In genomic region chr10:70934701-70935100, GRCh38 we compare ENCODE assay signal across 18 cellular contexts. TPM values are rescaled to one million over a fixed set of nuclear protein-coding genes. Genes with fewer than 3 reads are reported as not detected.
DNase-seq lines count a peak whose midpoint lies in the region; ATAC-seq, FAIRE-seq and TF ChIP-seq lines count a peak whose summit lies in the region.
"Had no signal": no experiment of that assay in that cellular context is flagged by ENCODE, and none has a peak within 500 bp of the region (broad histone marks: within the 10 kb centered on the region; RNA-seq: fewer than 3 reads in every experiment).

No MANE protein-coding gene starts in this region.

- H3K9ac ChIP-seq in HUES6 (ENCODE audit: low read length), result peak overlapping the region; percentile 20
- H3K9ac ChIP-seq in H1 (replicated peaks in 1 of 4; ENCODE audit: extremely low read depth in 1 of 4, low read depth in 3 of 4, low read length in 3 of 4), result no peak overlapping the region
- H3K9ac ChIP-seq in neuronal stem cell (ENCODE audit: low read depth, low read length, poor library complexity), result no peak overlapping the region

- FAIRE-seq in H1 (lab: Jason Lieb, UNC), result no peak
- FAIRE-seq: D721Med, GM12878, GM19239 had no signal

- no peaks in the 10 kb centered on the region for H3K9me3 ChIP-seq in HUES6 (ENCODE audit: control insufficient read depth, insufficient read depth, low read depth, low read length)
- no peaks in the 10 kb centered on the region for H3K9me3 ChIP-seq in H1 (ENCODE audit: insufficient read depth in 2 of 2, low read depth in 1 of 2, low read length in 1 of 2)
- no peaks in the 10 kb centered on the region for H3K9me3 ChIP-seq in neuronal stem cell (replicated peaks in 1 of 2; ENCODE audit: control insufficient read depth in 2 of 2, insufficient read depth in 1 of 2, low read depth in 1 of 2, low read length in 2 of 2)

- H4K91ac ChIP-seq in H1 (replicated peaks; ENCODE audit: insufficient read length, low read length), result no peak overlapping the region
- no peak overlapping the region for H4K91ac ChIP-seq in neuronal stem cell (ENCODE audit: low read depth, low read length, poor library complexity)

- H3K27me3 ChIP-seq in HUES6 (ENCODE audit: control insufficient read depth, insufficient read depth, low read length) (no peaks in the 10 kb centered on the region; the same call in 1 of the 2 replicates), H1 (replicated peaks in 1 of 4; ENCODE audit: control insufficient read depth in 3 of 4, extremely low read depth in 1 of 4, insufficient read depth in 3 of 4, low read length in 3 of 4) (no peaks in the 10 kb centered on the region; a peak in 1 of 7 replicates), neuronal stem cell (ENCODE audit: control insufficient read depth in 3 of 3, insufficient read depth in 3 of 3, low read depth in 1 of 3, low read length in 3 of 3) (peaks cover 0 to 68% (median 2%) of the 10 kb centered on the region in 3 experiments)

- H3K4me3 ChIP-seq in HUES6 (ENCODE audit: low read depth, low read length) (no peak overlapping the region), H1 (ENCODE audit: extremely low read depth in 1 of 4, insufficient read depth in 2 of 4, low read depth in 3 of 4, low read length in 4 of 4) (no peak overlapping the region), neuronal stem cell (ENCODE audit: low read length in 2 of 2) (no peak overlapping the region)
- H3K4me3 ChIP-seq: GM12878 had no signal

- no peak overlapping the region; the same call in 1 of the 2 replicates for H2BK5ac ChIP-seq in H1 (ENCODE audit: low read depth, low read length)
- no peak overlapping the region for H2BK5ac ChIP-seq in neuronal stem cell (ENCODE audit: low read length)

- H2AFZ ChIP-seq in H1 (ENCODE audit: low read length), result no peak overlapping the region
- no peak overlapping the region for H2AFZ ChIP-seq in neuronal stem cell (ENCODE audit: low read length)

- H3K56ac ChIP-seq in H1 (replicated peaks; ENCODE audit: insufficient read length, low read depth, low read length), result no peak overlapping the region

- no peak overlapping the region for H3K4ac ChIP-seq in H1 (replicated peaks; ENCODE audit: insufficient read length, low read depth, low read length)
- H3K4ac ChIP-seq in neuronal stem cell (ENCODE audit: low read length), result no peak overlapping the region

- H3K27ac ChIP-seq in HUES6 (ENCODE audit: low read depth, low read length) (no peak overlapping the region), H1 (ENCODE audit: low read depth, low read length) (peak overlapping the region; percentile 36; the same call in 1 of the 2 replicates), neuronal stem cell (replicated peaks; ENCODE audit: low read length) (no peak overlapping the region)

- H3K79me2 ChIP-seq in H1 (ENCODE audit: control insufficient read depth in 1 of 2, insufficient read depth in 2 of 2, low read length in 2 of 2), result no peaks in the 10 kb centered on the region

- no peak overlapping the region for H2AK5ac ChIP-seq in H1 (ENCODE audit: low read depth, low read length)
- H2AK5ac ChIP-seq in neuronal stem cell (ENCODE audit: low read depth, low read length), result peak overlapping the region; percentile 30

- POLR2A ChIA-PET in H1 (lab: Charles Lee; ENCODE audit: partially characterized antibody), result interaction anchor here (0.5 kb wide), 1 partner anchor 47 kb away, joined by 4 read pairs; no protein-coding TSS in a partner anchor

- H3K14ac ChIP-seq in H1 (ENCODE audit: insufficient read length) (no peak overlapping the region), neuronal stem cell (ENCODE audit: low read length) (no peak overlapping the region)

- H3K23ac ChIP-seq in H1 (ENCODE audit: insufficient read length) (no peak overlapping the region), neuronal stem cell (ENCODE audit: low read depth, low read length, poor library complexity) (peak overlapping the region; percentile 25)

- H2BK15ac ChIP-seq in H1 (ENCODE audit: low read length), result no peak overlapping the region
- no peak overlapping the region for H2BK15ac ChIP-seq in neuronal stem cell (ENCODE audit: low read length)

- H3K4me1 ChIP-seq in HUES6 (ENCODE audit: control insufficient read depth, insufficient read depth, low read length) (no peaks in the 10 kb centered on the region), H1 (replicated peaks in 1 of 4; ENCODE audit: control insufficient read depth in 3 of 4, insufficient read depth in 4 of 4, low read length in 3 of 4) (no peaks in the 10 kb centered on the region), neuronal stem cell (ENCODE audit: control insufficient read depth in 2 of 2, insufficient read depth in 1 of 2, low read depth in 1 of 2, low read length in 2 of 2) (peaks cover 0 to 4% of the 10 kb centered on the region in 2 donors)

- no peak overlapping the region for H4K8ac ChIP-seq in H1 (ENCODE audit: extremely low read depth, insufficient read depth, low read length)
- H4K8ac ChIP-seq in neuronal stem cell (ENCODE audit: low read depth, low read length), result no peak overlapping the region

- H2BK120ac ChIP-seq in H1 (replicated peaks; ENCODE audit: low read depth, low read length) (no peak overlapping the region), neuronal stem cell (ENCODE audit: low read depth, low read length) (no peak overlapping the region)

- TF ChIP-seq CTCF in H1 (IDR thresholded peaks at IDR 0.05; ENCODE audit: control extremely low read depth in 1 of 3, insufficient read depth in 1 of 3, low read depth in 1 of 3, low read length in 3 of 3), result no peak

- H2BK12ac ChIP-seq in H1 (ENCODE audit: low read depth, low read length) (no peak overlapping the region), neuronal stem cell (ENCODE audit: low read length) (peak overlapping the region; percentile 10)

- 71% methylated on average over 1 of the region's 1 CpG; no CpG with 5 or more reads in 1 of the 2 experiments for WGBS in H1 (ENCODE audit: extremely low coverage in 1 of 2, insufficient coverage in 1 of 2, insufficient read length in 1 of 2, insufficient replicate concordance in 2 of 2, low coverage in 1 of 2, low lambda C conversion rate in 2 of 2, missing lambda C conversion rate in 1 of 2), 2 experiments
- no CpG with 5 or more reads among the region's 1 CpG for WGBS in neuronal stem cell (ENCODE audit: extremely low coverage in 2 of 2, insufficient read length in 2 of 2, insufficient replicate concordance in 1 of 2), 2 donors

- CTCF ChIA-PET in H1 (lab: Charles Lee; ENCODE audit: partially characterized antibody), result interaction anchor here (3.8 to 5.0 kb wide), 2 partner anchors 9 to 31 kb away, joined by 13 to 34 read pairs; no protein-coding TSS in a partner anchor

- no peak overlapping the region for H2BK20ac ChIP-seq in H1 (ENCODE audit: low read length)

- no peak for ATAC-seq in HG03159 (IDR thresholded peaks at IDR 0.05; ENCODE audit: unreplicated experiment)
- ATAC-seq in GM19328 (IDR thresholded peaks at IDR 0.05; ENCODE audit: unreplicated experiment), result no peak
- ATAC-seq: GM12878 had no signal

- DNase-seq in H1 (ENCODE audit: low read depth in 1 of 2, low spot score in 2 of 2), result no peak
- no peak for DNase-seq in neuronal stem cell (ENCODE audit: low spot score)
- no peak for DNase-seq in NCI-H187 treated with DMSO at 0.1 percent for 48 hours (lab: John Stamatoyannopoulos, UW)
- DNase-seq: CD4-positive, alpha-beta T cell; CD8-positive, alpha-beta memory T cell; DMS 273 treated with DMSO at 0.1 percent for 48 hours; DMS79; EL; GDM1; GOT3; H7; HCEC 1CT had no signal

- TF ChIP-seq RAD21 in H1 (IDR thresholded peaks at IDR 0.05 in 1 of 2, conservative IDR thresholded peaks at IDR 0.05 in 1 of 2; ENCODE audit: low read depth in 2 of 2, low read length in 2 of 2), result no peak

- no peak overlapping the region for H4K5ac ChIP-seq in H1 (ENCODE audit: insufficient read length, low read depth, low read length)

- no peak for TF ChIP-seq EP300 in H1 (IDR thresholded peaks at IDR 0.05; ENCODE audit: borderline replicate concordance in 1 of 2, low read depth in 2 of 2, low read length in 2 of 2)

- H3K18ac ChIP-seq in H1 (ENCODE audit: extremely low read depth, low read length), result no peak overlapping the region
- no peak overlapping the region for H3K18ac ChIP-seq in neuronal stem cell (ENCODE audit: low read length)

- no peak for TF ChIP-seq POLR2A in H1 (IDR thresholded peaks at IDR 0.05; ENCODE audit: control extremely low read depth in 1 of 2, low read depth in 2 of 2, low read length in 2 of 2)

- H3K36me3 ChIP-seq in HUES6 (ENCODE audit: control insufficient read depth, insufficient read depth, low read length) (no peaks in the 10 kb centered on the region), H1 (ENCODE audit: control insufficient read depth in 2 of 4, insufficient read depth in 4 of 4, low read length in 3 of 4) (no peaks in the 10 kb centered on the region), neuronal stem cell (replicated peaks in 1 of 2; ENCODE audit: control insufficient read depth in 2 of 2, insufficient read depth in 2 of 2, low read length in 2 of 2) (no peaks in the 10 kb centered on the region)

- H3K79me1 ChIP-seq in H1 (ENCODE audit: low read depth, low read length), result no peaks in the 10 kb centered on the region
- H3K79me1 ChIP-seq in neuronal stem cell (ENCODE audit: low read depth, low read length), result peaks cover 2% of the 10 kb centered on the region

- no peaks in the 10 kb centered on the region for H4K20me1 ChIP-seq in H1 (replicated peaks in 1 of 2; ENCODE audit: control insufficient read depth in 1 of 2, insufficient read depth in 2 of 2, low read length in 2 of 2)

- H3K4me2 ChIP-seq in H1 (ENCODE audit: insufficient read depth in 1 of 2, low read depth in 2 of 2, low read length in 2 of 2) (no peak overlapping the region), neuronal stem cell (ENCODE audit: insufficient read depth, low read length, poor library complexity, severe bottlenecking) (no peak overlapping the region)

- no peaks in the 10 kb centered on the region for H3K23me2 ChIP-seq in H1 (ENCODE audit: low read depth, low read length)

TF ChIP-seq in H1, 55 proteins besides CTCF, POLR2A, EP300 and RAD21 (continues in another document):
- TF ChIP-seq RNF2 (IDR thresholded peaks at IDR 0.05; ENCODE audit: borderline replicate concordance, low read depth, low read length, missing control alignments, poor library complexity, severe bottlenecking), result no peak

RNA-seq across cellular contexts. Expression of gene PCBD1, which starts 46.3 kb away (rescaled TPM):
- total RNA-seq in H1 (2021; fragmentation: NEBNext Ultra II Directional; extraction: Animal tissue kit (Norgen Biotek cat#: 25700)), result 46.5 and 46.9 TPM in 2 replicates
- 55.0 and 72.4 TPM in 2 replicates for polyA plus RNA-seq in H1 (2011; rRNA removed)
- polyA plus RNA-seq in H1 (2011; cell fraction: cytosol; rRNA removed), result 52.7 TPM
- polyA plus RNA-seq in H1 (2011; cell fraction: nucleus; rRNA removed), result 43.9 TPM
- polyA plus RNA-seq in H1 (2012, experiment 1 of 2), result 44.8 to 52.0 TPM (median 46.3 TPM) in 4 replicates
- polyA plus RNA-seq in H1 (2012, experiment 2 of 2), result 70.6 TPM
- 64.5 TPM for polyA plus RNA-seq in H1 (2013, experiment 1 of 2)
- polyA plus RNA-seq in H1 (2013, experiment 2 of 2), result 62.2 TPM
- polyA minus RNA-seq in H1 (2011; rRNA and poly(A)+ RNA removed), result 17.5 and 18.1 TPM in 2 replicates
- polyA minus RNA-seq in H1 (2011; cell fraction: cytosol; rRNA and poly(A)+ RNA removed), result 10.9 TPM
- 14.1 TPM for polyA minus RNA-seq in H1 (2011; cell fraction: nucleus; rRNA and poly(A)+ RNA removed)
- polyA plus RNA-seq in neuronal stem cell (2013, experiment 1 of 2), result 71.7 TPM
- 72.0 TPM for polyA plus RNA-seq in neuronal stem cell (2013, experiment 2 of 2)
